ENCODE assay signal across 11 cellular contexts in the genomic region with DNA sequence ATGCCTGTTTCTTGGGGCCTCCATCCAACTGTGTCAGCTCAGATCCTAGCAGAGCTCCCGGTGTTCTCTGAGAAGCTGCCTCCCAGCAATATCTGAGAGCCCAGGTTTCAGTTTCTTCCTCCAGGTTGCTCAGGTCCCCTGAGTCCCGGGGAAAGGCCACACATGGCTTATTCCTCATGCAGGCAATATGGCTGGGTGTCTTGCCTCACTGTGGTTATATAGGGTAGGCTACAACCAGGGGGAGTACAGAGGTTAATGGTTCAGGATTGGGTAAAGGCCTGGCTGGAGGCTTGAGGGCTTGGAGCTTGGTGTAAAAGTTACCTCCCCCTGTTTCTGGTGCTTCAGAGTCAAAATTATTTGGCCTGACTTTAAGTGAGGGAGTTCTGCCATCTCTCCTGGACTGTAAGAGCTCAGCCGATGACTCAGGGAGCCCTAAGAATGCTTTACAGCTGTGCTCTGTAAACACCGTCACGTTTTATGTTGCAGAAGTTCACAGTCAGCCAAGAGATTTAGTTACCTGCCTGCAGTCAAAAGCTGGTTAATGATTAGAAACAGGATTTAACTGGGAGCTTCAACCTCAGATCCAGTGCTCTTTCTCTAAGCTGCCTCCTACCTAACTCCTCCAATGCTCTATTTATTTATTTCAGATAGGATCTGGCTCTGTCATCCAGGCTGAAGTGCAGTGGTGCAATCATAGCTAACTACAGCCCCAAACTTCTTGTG. TPM values are rescaled to one million over a fixed set of nuclear protein-coding genes. Genes with fewer than 3 reads are reported as not detected.
DNase-seq lines count a peak whose midpoint lies in the region; ATAC-seq and TF ChIP-seq lines count a peak whose summit lies in the region.
"Had no signal": no experiment of that assay in that cellular context is flagged by ENCODE, and none has a peak within 500 bp of the region (broad histone marks: within the 10 kb centered on the region; RNA-seq: fewer than 3 reads in every experiment).

No MANE protein-coding gene starts in this region.

- TF ChIP-seq CTCF in ascending aorta (IDR thresholded peaks at IDR 0.05) = no peak

- peak; percentile 6 for DNase-seq in NCI-H446 treated with DMSO at 0.1 percent for 48 hours (lab: John Stamatoyannopoulos, UW)
- no peak for DNase-seq in NCI-H446 (lab: John Stamatoyannopoulos, UW)
- no peak for DNase-seq in ascending aorta (ENCODE audit: low spot score in 2 of 2)
- DNase-seq in left kidney (ENCODE audit: low read depth, low spot score) = peak; percentile 94
- peak; percentile 49 for DNase-seq in ureter (ENCODE audit: low spot score)
- no peak for DNase-seq in stimulated activated CD4-positive, alpha-beta T cell treated with anti-CD3 and anti-CD28 coated beads, Interleukin-15, amount 100 ng/mL, for 24 hours
- no peak for DNase-seq in posterior cingulate gyrus
- DNase-seq: amygdala had no signal

- peak overlapping the region; percentile 20 to 36 for H3K27ac ChIP-seq in ascending aorta
- H3K27ac ChIP-seq: KMS-11 had no signal

- H3K36me3 ChIP-seq in ascending aorta = no peaks in the 10 kb centered on the region
- H3K36me3 ChIP-seq: BLaER1 treated with 17β-estradiol and CSF1 and Interleukin-3, amounts not matched to agents 10 nM and 100 nM had no signal

- intact Hi-C loops in ascending aorta (cut with DNase I) (loop anchor here (2.0 to 5.0 kb wide), 2 partner anchors 24 to 146 kb away; a partner anchor contains a TSS), posterior cingulate gyrus (cut with DNase I) (no loop called here)

- no peak overlapping the region for H3K4me3 ChIP-seq in ascending aorta
- H3K4me3 ChIP-seq: BLaER1 treated with 17β-estradiol and CSF1 and Interleukin-3, amounts not matched to agents 10 nM and 100 nM had no signal

- H3K4me1 ChIP-seq in ascending aorta = peaks cover 5 to 14% of the 10 kb centered on the region in 2 donors

- H3K27me3 ChIP-seq in ascending aorta = no peaks in the 10 kb centered on the region
- H3K27me3 ChIP-seq: BLaER1 treated with 17β-estradiol and CSF1 and Interleukin-3, amounts not matched to agents 10 nM and 100 nM had no signal

- no peaks in the 10 kb centered on the region for H3K9me3 ChIP-seq in ascending aorta
- H3K9me3 ChIP-seq: BLaER1 treated with 17β-estradiol and CSF1 and Interleukin-3, amounts not matched to agents 10 nM and 100 nM had no signal

- no peak for ATAC-seq in GM18519 (IDR thresholded peaks at IDR 0.05; ENCODE audit: low FRiP score, unreplicated experiment)

RNA-seq across cellular contexts. Expression of a gene that starts 24.3 kb away (rescaled TPM):
- 15.8 TPM for total RNA-seq in ascending aorta
- total RNA-seq in ureter = 54.6 TPM

RNA-seq across cellular contexts. Expression of a gene that starts 53.5 kb away (rescaled TPM):
- total RNA-seq in ascending aorta (27.5 TPM), ureter (31.6 TPM)

Comparison
In these comparisons a context has a peak if more than half of its experiments do, and no peak if none do; other contexts are left out.
1. DNase-seq: peak in NCI-H446 treated with DMSO at 0.1 percent for 48 hours (single experiment), left kidney (single experiment) and ureter (single experiment); none in NCI-H446 (0 of 2), ascending aorta (0 of 2), stimulated activated CD4-positive, alpha-beta T cell treated with anti-CD3 and anti-CD28 coated beads, Interleukin-15, amount 100 ng/mL, for 24 hours (single experiment) and posterior cingulate gyrus (0 of 10).